ENCODE assay signal across 8 cellular contexts in genomic region chr7:129225931-129226572, GRCh38. TPM values are rescaled to one million over a fixed set of nuclear protein-coding genes. Genes with fewer than 3 reads are reported as not detected.
DNase-seq lines count a peak whose midpoint lies in the region; ATAC-seq, FAIRE-seq and TF ChIP-seq lines count a peak whose summit lies in the region.

No MANE protein-coding gene starts in this region.

- SMC1A ChIA-PET in GM12878 (lab: Charles Lee; ENCODE audit: uncharacterized antibody, unreplicated experiment) = interaction anchor here (0.7 to 3.5 kb wide), 7 partner anchors 12 to 144 kb away, joined by 3 to 29 read pairs (median 4); no protein-coding TSS in a partner anchor

- H3K36me3 ChIP-seq in BJ (ENCODE audit: control insufficient read depth, insufficient read depth, low read length) (no peaks in the 10 kb centered on the region), GM12878 (ENCODE audit: control insufficient read depth in 2 of 2, insufficient read depth in 2 of 2, low read length in 1 of 2) (no peaks in the 10 kb centered on the region), urinary bladder (ENCODE audit: insufficient read depth) (no peaks in the 10 kb centered on the region)

- H3K27ac ChIP-seq in GM12878 (ENCODE audit: control insufficient read depth, insufficient read depth) (no peak overlapping the region), urinary bladder (ENCODE audit: low read depth) (no peak overlapping the region)

- H3K9ac ChIP-seq in GM12878 (ENCODE audit: control insufficient read depth, insufficient read depth, low read length) = peak overlapping the region; percentile 64

- BruUV-seq in GM12878 (replicated peaks; lab: Mats Ljungman, UMichigan) = TSS peak; percentile 60

- WGBS in GM12878 (ENCODE audit: insufficient coverage, insufficient replicate concordance, low lambda C conversion rate, missing lambda C conversion rate) = 27% methylated on average over 11 of the region's 11 CpGs
- WGBS in urinary bladder = 34% methylated on average over 11 of the region's 11 CpGs

- CTCF ChIA-PET in BJ (lab: Yijun Ruan, JAX) (interaction anchor here (0.6 to 0.8 kb wide), 4 partner anchors 43 to 453 kb away, joined by 3 read pairs; no protein-coding TSS in a partner anchor), GM12878 (lab: Yijun Ruan, JAX) (interaction anchor here (0.7 to 9.7 kb wide), 11 partner anchors 8 to 343 kb away, joined by 3 to 185 read pairs (median 3); no protein-coding TSS in a partner anchor)

- TF ChIP-seq POLR2A in GM12878 (IDR thresholded peaks at IDR 0.05; ENCODE audit: low read depth, low read length) = no peak

- H3K79me2 ChIP-seq in GM12878 (ENCODE audit: control insufficient read depth, insufficient read depth, low read length) = no peaks in the 10 kb centered on the region; the same call in 1 of the 2 replicates

- H4K20me1 ChIP-seq in GM12878 (ENCODE audit: control insufficient read depth, insufficient read depth) = no peaks in the 10 kb centered on the region

- in situ Hi-C loops in GM12878 (cut with MboI) = no loop called here

- RAD21 ChIA-PET in GM12878 (lab: Charles Lee; ENCODE audit: unreplicated experiment) = interaction anchor here (0.6 to 1.3 kb wide), 4 partner anchors 8 to 282 kb away, joined by 3 to 6 read pairs (median 4); no protein-coding TSS in a partner anchor

- no peak for TF ChIP-seq CTCF in BJ (IDR thresholded peaks at IDR 0.05; ENCODE audit: insufficient read depth, low read depth, low read length)
- no peak for TF ChIP-seq CTCF in GM12878 (IDR thresholded peaks at IDR 0.05 in 2 of 3, conservative IDR thresholded peaks at IDR 0.05 in 1 of 3; ENCODE audit: control insufficient read depth in 2 of 3, extremely low read depth in 1 of 3, insufficient read depth in 1 of 3, low read depth in 3 of 3, low read length in 3 of 3)

- TF ChIP-seq RAD21 in GM12878 (IDR thresholded peaks at IDR 0.05; ENCODE audit: insufficient read depth, low read depth, low read length) = no peak

- no peak for TF ChIP-seq EP300 in GM12878 (IDR thresholded peaks at IDR 0.05; ENCODE audit: borderline replicate concordance in 1 of 2, control insufficient read depth in 1 of 2, low read depth in 2 of 2, low read length in 2 of 2)

- H3K4me3 ChIP-seq in BJ (ENCODE audit: low read depth, low read length) = peak overlapping the region; percentile 88
- peak overlapping the region; percentile 78 for H3K4me3 ChIP-seq in Jurkat, Clone E6-1 (ENCODE audit: low read length)
- peak overlapping the region; percentile 72 for H3K4me3 ChIP-seq in GM12878
- H3K4me3 ChIP-seq in urinary bladder (ENCODE audit: low read depth, low read length) = peak overlapping the region; percentile 91

- DNase-seq in BJ (ENCODE audit: low read depth) (no peak), GM12878 (ENCODE audit: low read depth, low spot score) (no peak), medulla oblongata (ENCODE audit: extremely low spot score) (peak; percentile 40), GM03348 (ENCODE audit: low spot score) (no peak), T1000 (lab: John Stamatoyannopoulos, UW) (no peak), ureter (ENCODE audit: low spot score) (no peak)
- DNase-seq in Jurkat, Clone E6-1 (ENCODE audit: low read depth, low spot score) = no peak

- ATAC-seq in GM12878 = no peak

- no peaks in the 10 kb centered on the region for H3K9me3 ChIP-seq in GM12878 (replicated peaks; ENCODE audit: control insufficient read depth, insufficient read depth, low read length)

- no peak for FAIRE-seq in GM12878 (lab: Jason Lieb, UNC)

- H3K27me3 ChIP-seq in BJ (ENCODE audit: control insufficient read depth, insufficient read depth, low read length) (no peaks in the 10 kb centered on the region), GM12878 (replicated peaks in 1 of 2; ENCODE audit: control insufficient read depth in 2 of 2, insufficient read depth in 2 of 2, low read length in 1 of 2) (no peaks in the 10 kb centered on the region)

- H3K4me1 ChIP-seq in GM12878 (ENCODE audit: control insufficient read depth, insufficient read depth, low read length) = peaks cover 8% of the 10 kb centered on the region; the same call in 1 of the 2 replicates
- no peaks in the 10 kb centered on the region for H3K4me1 ChIP-seq in urinary bladder (ENCODE audit: insufficient read depth)

- peak overlapping the region; percentile 91 for H3K4me2 ChIP-seq in GM12878 (ENCODE audit: control insufficient read depth, insufficient read depth)

- intact Hi-C loops in GM12878 (cut with micrococcal nuclease; ENCODE audit: unreplicated experiment) = loop anchor here (10.0 kb wide), 1 partner anchor 389 kb away; the partner anchor contains the start of gene NRF1

- H2AFZ ChIP-seq in GM12878 (ENCODE audit: control insufficient read depth, low read depth, low read length) = peak overlapping the region; percentile 89

- POLR2A ChIA-PET in BJ (lab: Charles Lee) = no interaction called here
- POLR2A ChIA-PET in GM12878 (lab: Charles Lee) = interaction anchor here (1.1 kb wide), 1 partner anchor 208 kb away, joined by 3 read pairs; the partner anchor contains the start of gene STRIP2

TF ChIP-seq in GM12878, 131 proteins besides CTCF, POLR2A, EP300 and RAD21 (continues in another document):
- TF ChIP-seq CHD4 (IDR thresholded peaks at IDR 0.05) (no peak), MLLT1 (IDR thresholded peaks at IDR 0.05) (no peak)

RNA-seq across cellular contexts. Expression of gene AHCYL2, which starts 1.2 kb away (rescaled TPM):
- polyA plus RNA-seq in BJ (2011; rRNA removed) = 7.8 and 11.4 TPM in 2 replicates
- 6.1 and 9.2 TPM in 2 replicates for polyA minus RNA-seq in BJ (2011; rRNA and poly(A)+ RNA removed)
- polyA plus RNA-seq in Jurkat, Clone E6-1 (2012; ENCODE audit: insufficient read depth, insufficient read length) = 12.4 TPM
- 19.4 and 28.2 TPM in 2 replicates for total RNA-seq in GM12878 (2013; cell fraction: nucleolus; rRNA removed)
- total RNA-seq in GM12878 (2014; rRNA removed) = 6.0 and 6.7 TPM in 2 replicates
- 4.7 and 5.5 TPM in 2 replicates for total RNA-seq in GM12878 (2014; rRNA removed; fragmentation: Illumina TruSeq; extraction: Trizol)
- 7.0 and 8.3 TPM in 2 replicates for total RNA-seq in GM12878 (2021)
- 2.7 TPM for polyA plus RNA-seq in GM12878 (2011; ENCODE audit: low read depth)
- 29.1 and 31.4 TPM in 2 replicates for polyA plus RNA-seq in GM12878 (2011; rRNA removed)
- 13.4 and 16.4 TPM in 2 replicates for polyA plus RNA-seq in GM12878 (2011; cell fraction: cytosol; rRNA removed)
- polyA plus RNA-seq in GM12878 (2011; cell fraction: nucleus; rRNA removed) = 23.3 and 25.6 TPM in 2 replicates
- 3.2 and 4.4 TPM in 2 replicates for polyA plus RNA-seq in GM12878 (2012)
- polyA plus RNA-seq in GM12878 (2014; fragmentation: Illumina TruSeq; extraction: Trizol) = 7.7 and 9.8 TPM in 2 replicates
- 1 to 10 TPM; 1.7 to 2.0 TPM for polyA plus RNA-seq in GM12878 (2014; fragmentation: Nextera tagmentation; extraction: Ambion mirVana)
- polyA plus RNA-seq in GM12878 (2014; rRNA removed) = 5.0 and 6.1 TPM in 2 replicates
- 1 to 10 TPM; 3.5 to 4.4 TPM for polyA plus RNA-seq in GM12878 (2016; fragmentation: Nextera tagmentation; extraction: Ambion mirVana)
- polyA minus RNA-seq in GM12878 (2011; rRNA and poly(A)+ RNA removed) = 30.6 and 31.0 TPM in 2 replicates
- polyA minus RNA-seq in GM12878 (2011; cell fraction: cytosol; rRNA and poly(A)+ RNA removed) = 8.3 and 9.8 TPM in 2 replicates
- polyA minus RNA-seq in GM12878 (2011; cell fraction: nucleus; rRNA and poly(A)+ RNA removed) = 13.5 and 15.2 TPM in 2 replicates
- 20.3 TPM for total RNA-seq in urinary bladder
- 9.0 TPM for polyA plus RNA-seq in urinary bladder
- 19.3 TPM for total RNA-seq in ureter

RNA-seq across cellular contexts. Expression of gene SMO, which starts 37.6 kb away (rescaled TPM):
- polyA plus RNA-seq in BJ (2011; rRNA removed) (7.6 and 10.8 TPM in 2 replicates), GM12878 (2011; rRNA removed) (0.91 and 1.5 TPM in 2 replicates), GM12878 (2014; fragmentation: Illumina TruSeq; extraction: Trizol) (3.2 and 4.6 TPM in 2 replicates), GM12878 (2014; fragmentation: Nextera tagmentation; extraction: Ambion mirVana) (under 1 TPM; 0.40 to 0.62 TPM), GM12878 (2014; rRNA removed) (8.2 and 8.3 TPM in 2 replicates), GM12878 (2016; fragmentation: Nextera tagmentation; extraction: Ambion mirVana) (1 to 10 TPM; 1.1 to 1.9 TPM), urinary bladder (16.7 TPM)
- 11.5 and 21.1 TPM in 2 replicates for polyA minus RNA-seq in BJ (2011; rRNA and poly(A)+ RNA removed)
- 17.1 TPM for polyA plus RNA-seq in Jurkat, Clone E6-1 (2012; ENCODE audit: insufficient read depth, insufficient read length)
- 7.3 and 7.8 TPM in 2 replicates for total RNA-seq in GM12878 (2013; cell fraction: nucleolus; rRNA removed)
- total RNA-seq in GM12878 (2014; rRNA removed) (7.8 and 8.2 TPM in 2 replicates), GM12878 (2014; rRNA removed; fragmentation: Illumina TruSeq; extraction: Trizol) (3.0 and 3.3 TPM in 2 replicates), GM12878 (2021) (9.6 and 11.2 TPM in 2 replicates), urinary bladder (35.2 TPM), ureter (12.5 TPM)
- 5.7 TPM for polyA plus RNA-seq in GM12878 (2011; ENCODE audit: low read depth)
- 2.2 and 2.4 TPM in 2 replicates for polyA plus RNA-seq in GM12878 (2011; cell fraction: cytosol; rRNA removed)
- polyA plus RNA-seq in GM12878 (2011; cell fraction: nucleus; rRNA removed) = 5.9 and 8.6 TPM in 2 replicates
- 12.4 and 13.1 TPM in 2 replicates for polyA plus RNA-seq in GM12878 (2012)
- polyA minus RNA-seq in GM12878 (2011; rRNA and poly(A)+ RNA removed) = 3.5 and 7.3 TPM in 2 replicates
- 0.83 and 1.3 TPM in 2 replicates for polyA minus RNA-seq in GM12878 (2011; cell fraction: cytosol; rRNA and poly(A)+ RNA removed)
- polyA minus RNA-seq in GM12878 (2011; cell fraction: nucleus; rRNA and poly(A)+ RNA removed) = 1.3 TPM in 2 replicates
